ENCODE assay signal across 15 cellular contexts in the genomic region with DNA sequence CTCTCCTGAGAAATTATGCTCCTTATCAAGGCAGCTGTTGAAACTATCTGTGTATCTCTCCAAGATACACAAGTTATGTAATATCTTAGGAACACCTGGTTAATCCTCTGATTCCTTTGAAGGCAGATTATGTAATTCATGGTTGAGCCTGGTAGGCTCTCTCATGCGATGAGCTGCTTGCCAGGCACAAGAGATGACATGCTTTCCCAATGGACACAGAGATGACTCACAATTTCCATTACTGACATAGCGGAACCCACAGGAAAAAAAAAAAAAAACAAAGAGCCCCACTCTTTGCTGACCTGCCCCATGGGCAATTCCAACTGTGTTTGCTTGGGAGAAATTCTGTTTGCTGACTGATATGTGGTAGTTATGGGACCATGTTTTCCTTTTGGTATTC.
DNase-seq lines count a peak whose midpoint lies in the region; ATAC-seq, FAIRE-seq and TF ChIP-seq lines count a peak whose summit lies in the region.
"Had no signal": no experiment of that assay in that cellular context is flagged by ENCODE, and none has a peak within 500 bp of the region (broad histone marks: within the 10 kb centered on the region; RNA-seq: fewer than 3 reads in every experiment).

No MANE protein-coding gene starts in this region.

- H3K4me3 ChIP-seq in bronchial epithelial cell (ENCODE audit: low read depth, low read length) (no peak overlapping the region), prostate gland (no peak overlapping the region)
- H3K4me3 ChIP-seq: thyroid gland had no signal

- TF ChIP-seq CTCF in bronchial epithelial cell (IDR thresholded peaks at IDR 0.05; ENCODE audit: insufficient read depth, low read length, severe bottlenecking) (no peak), prostate gland (IDR thresholded peaks at IDR 0.05) (no peak)

- 74% methylated on average over 2 of the region's 2 CpGs for WGBS in prostate gland

- H3K27ac ChIP-seq in prostate gland, result no peak overlapping the region
- H3K27ac ChIP-seq: thyroid gland had no signal

- no peaks in the 10 kb centered on the region for H3K27me3 ChIP-seq in bronchial epithelial cell (ENCODE audit: control insufficient read depth, insufficient read depth, low read length)
- no peaks in the 10 kb centered on the region for H3K27me3 ChIP-seq in prostate gland (replicated peaks; ENCODE audit: insufficient read depth)
- H3K27me3 ChIP-seq: thyroid gland had no signal

- FAIRE-seq in bronchial epithelial cell (lab: Jason Lieb, UNC), result no peak

- no peaks in the 10 kb centered on the region for H3K9me3 ChIP-seq in prostate gland
- H3K9me3 ChIP-seq: thyroid gland had no signal

- no peaks in the 10 kb centered on the region for H3K4me1 Mint-ChIP-seq in activated T-helper 2 cell treated with anti-CD3 and anti-CD28 coated beads, Interferon-gamma antibody, Interleukin-2, Interleukin-4, amounts not matched to agents 10 μg/mL and 5 μg/mL and 100 μg/mL, durations not matched to agents 14 hours and 24 hours and 36 hours (ENCODE audit: low read depth)
- no peaks in the 10 kb centered on the region for H3K4me1 Mint-ChIP-seq in activated T-helper 1 cell treated with anti-CD3 and anti-CD28 coated beads, Interleukin-12 subunit alpha, Interleukin-12 subunit beta, Interleukin-2, Interleukin-4 antibody, amounts not matched to agents 30 ng/mL and 10 ng/mL and 1 ng/mL, durations not matched to agents 14 hours and 24 hours and 36 hours (ENCODE audit: low read depth)
- H3K4me1 Mint-ChIP-seq: activated CD4-positive, alpha-beta memory T cell treated with anti-CD3 and anti-CD28 coated beads, Interleukin-2, amount 10 ng/mL, durations not matched to agents 7 days and 5 days; T-helper 17 cell had no signal

- H3K36me3 ChIP-seq in bronchial epithelial cell (ENCODE audit: control insufficient read depth, insufficient read depth, low read length), result no peaks in the 10 kb centered on the region
- H3K36me3 ChIP-seq in prostate gland, result no peaks in the 10 kb centered on the region
- H3K36me3 ChIP-seq: thyroid gland had no signal

- H3K27me3 Mint-ChIP-seq in activated T-helper 2 cell treated with anti-CD3 and anti-CD28 coated beads, Interferon-gamma antibody, Interleukin-2, Interleukin-4, amounts not matched to agents 10 μg/mL and 5 μg/mL and 100 μg/mL, durations not matched to agents 14 hours and 24 hours and 36 hours (ENCODE audit: low read depth), result no peaks in the 10 kb centered on the region
- H3K27me3 Mint-ChIP-seq in activated T-helper 1 cell treated with anti-CD3 and anti-CD28 coated beads, Interleukin-12 subunit alpha, Interleukin-12 subunit beta, Interleukin-2, Interleukin-4 antibody, amounts not matched to agents 30 ng/mL and 10 ng/mL and 1 ng/mL, durations not matched to agents 14 hours and 24 hours and 36 hours (ENCODE audit: insufficient read depth), result no peaks in the 10 kb centered on the region
- H3K27me3 Mint-ChIP-seq: activated CD4-positive, alpha-beta memory T cell treated with anti-CD3 and anti-CD28 coated beads, Interleukin-2, amount 10 ng/mL, durations not matched to agents 7 days and 5 days; T-helper 17 cell had no signal

- H3K9me3 Mint-ChIP-seq in activated T-helper 2 cell treated with anti-CD3 and anti-CD28 coated beads, Interferon-gamma antibody, Interleukin-2, Interleukin-4, amounts not matched to agents 10 μg/mL and 5 μg/mL and 100 μg/mL, durations not matched to agents 14 hours and 24 hours and 36 hours, result peaks cover 9% of the 10 kb centered on the region
- H3K9me3 Mint-ChIP-seq in activated T-helper 1 cell treated with anti-CD3 and anti-CD28 coated beads, Interleukin-12 subunit alpha, Interleukin-12 subunit beta, Interleukin-2, Interleukin-4 antibody, amounts not matched to agents 30 ng/mL and 10 ng/mL and 1 ng/mL, durations not matched to agents 14 hours and 24 hours and 36 hours, result peaks cover 4% of the 10 kb centered on the region
- H3K9me3 Mint-ChIP-seq: activated naive CD4-positive, alpha-beta T cell treated with anti-CD3 and anti-CD28 coated beads for 36 hours had no signal

- no peak for DNase-seq in Right ventricle myocardium inferior (ENCODE audit: missing footprints)
- no peak for DNase-seq in cardiac septum (ENCODE audit: low spot score)
- peak; percentile 84 for DNase-seq in bronchial epithelial cell (ENCODE audit: low read depth)
- peak; percentile 39 for DNase-seq in iris pigment epithelial cell (ENCODE audit: low read depth)
- DNase-seq in NOMO-1 (lab: John Stamatoyannopoulos, UW; ENCODE audit: unreplicated experiment in 2 of 2), result no peak
- DNase-seq in activated T-helper 2 cell treated with anti-CD3 and anti-CD28 coated beads, Interferon-gamma antibody, Interleukin-2, Interleukin-4, amounts not matched to agents 10 μg/mL and 5 μg/mL and 100 μg/mL, durations not matched to agents 14 hours and 24 hours and 36 hours (ENCODE audit: low spot score), result no peak
- DNase-seq in prostate gland (ENCODE audit: low spot score), result no peak
- no peak for DNase-seq in activated T-helper 1 cell treated with anti-CD3 and anti-CD28 coated beads, Interleukin-12 subunit alpha, Interleukin-12 subunit beta, Interleukin-2, Interleukin-4 antibody, amounts not matched to agents 30 ng/mL and 10 ng/mL and 1 ng/mL, durations not matched to agents 14 hours and 24 hours and 36 hours (ENCODE audit: low spot score)
- DNase-seq: activated CD4-positive, alpha-beta memory T cell treated with anti-CD3 and anti-CD28 coated beads, Interleukin-2, amount 10 ng/mL, durations not matched to agents 7 days and 5 days; activated naive CD4-positive, alpha-beta T cell treated with anti-CD3 and anti-CD28 coated beads for 36 hours; DND-41; hypothalamus; NCI-H1417; T-helper 17 cell; thyroid gland had no signal

- no peak for TF ChIP-seq POLR2A in prostate gland (IDR thresholded peaks at IDR 0.05)

- no peaks in the 10 kb centered on the region for H3K4me1 ChIP-seq in prostate gland (replicated peaks)
- H3K4me1 ChIP-seq: thyroid gland had no signal

- no peaks in the 10 kb centered on the region for H3K36me3 Mint-ChIP-seq in activated T-helper 2 cell treated with anti-CD3 and anti-CD28 coated beads, Interferon-gamma antibody, Interleukin-2, Interleukin-4, amounts not matched to agents 10 μg/mL and 5 μg/mL and 100 μg/mL, durations not matched to agents 14 hours and 24 hours and 36 hours (ENCODE audit: low read depth)
- no peaks in the 10 kb centered on the region for H3K36me3 Mint-ChIP-seq in activated T-helper 1 cell treated with anti-CD3 and anti-CD28 coated beads, Interleukin-12 subunit alpha, Interleukin-12 subunit beta, Interleukin-2, Interleukin-4 antibody, amounts not matched to agents 30 ng/mL and 10 ng/mL and 1 ng/mL, durations not matched to agents 14 hours and 24 hours and 36 hours (ENCODE audit: low read depth)

- H3K4me3 Mint-ChIP-seq in activated T-helper 2 cell treated with anti-CD3 and anti-CD28 coated beads, Interferon-gamma antibody, Interleukin-2, Interleukin-4, amounts not matched to agents 10 μg/mL and 5 μg/mL and 100 μg/mL, durations not matched to agents 14 hours and 24 hours and 36 hours (ENCODE audit: low read depth), result no peak overlapping the region
- H3K4me3 Mint-ChIP-seq in activated T-helper 1 cell treated with anti-CD3 and anti-CD28 coated beads, Interleukin-12 subunit alpha, Interleukin-12 subunit beta, Interleukin-2, Interleukin-4 antibody, amounts not matched to agents 30 ng/mL and 10 ng/mL and 1 ng/mL, durations not matched to agents 14 hours and 24 hours and 36 hours, result no peak overlapping the region
- H3K4me3 Mint-ChIP-seq: activated CD4-positive, alpha-beta memory T cell treated with anti-CD3 and anti-CD28 coated beads, Interleukin-2, amount 10 ng/mL, durations not matched to agents 7 days and 5 days; activated naive CD4-positive, alpha-beta T cell treated with anti-CD3 and anti-CD28 coated beads for 36 hours; T-helper 17 cell had no signal

- ATAC-seq in Right ventricle myocardium inferior, result peak; percentile 26
- ATAC-seq: T-helper 17 cell had no signal

- intact Hi-C loops in Right ventricle myocardium inferior (cut with DNase I), result no loop called here
- intact Hi-C loops in cardiac septum (cut with DNase I), result no loop called here
- intact Hi-C loops in activated T-helper 2 cell treated with anti-CD3 and anti-CD28 coated beads, Interferon-gamma antibody, Interleukin-2, Interleukin-4, amounts not matched to agents 10 μg/mL and 5 μg/mL and 100 μg/mL, durations not matched to agents 14 hours and 24 hours and 36 hours (cut with micrococcal nuclease), result no loop called here
- intact Hi-C loops in prostate gland (cut with DNase I), result no loop called here
- intact Hi-C loops in activated T-helper 1 cell treated with anti-CD3 and anti-CD28 coated beads, Interleukin-12 subunit alpha, Interleukin-12 subunit beta, Interleukin-2, Interleukin-4 antibody, amounts not matched to agents 30 ng/mL and 10 ng/mL and 1 ng/mL, durations not matched to agents 14 hours and 24 hours and 36 hours (cut with micrococcal nuclease), result no loop called here

- no peak overlapping the region for H3K27ac Mint-ChIP-seq in activated T-helper 2 cell treated with anti-CD3 and anti-CD28 coated beads, Interferon-gamma antibody, Interleukin-2, Interleukin-4, amounts not matched to agents 10 μg/mL and 5 μg/mL and 100 μg/mL, durations not matched to agents 14 hours and 24 hours and 36 hours
- H3K27ac Mint-ChIP-seq in activated T-helper 1 cell treated with anti-CD3 and anti-CD28 coated beads, Interleukin-12 subunit alpha, Interleukin-12 subunit beta, Interleukin-2, Interleukin-4 antibody, amounts not matched to agents 30 ng/mL and 10 ng/mL and 1 ng/mL, durations not matched to agents 14 hours and 24 hours and 36 hours, result no peak overlapping the region
- H3K27ac Mint-ChIP-seq: activated CD4-positive, alpha-beta memory T cell treated with anti-CD3 and anti-CD28 coated beads, Interleukin-2, amount 10 ng/mL, durations not matched to agents 7 days and 5 days; activated naive CD4-positive, alpha-beta T cell treated with anti-CD3 and anti-CD28 coated beads for 36 hours; T-helper 17 cell had no signal

Comparison
In these comparisons a context has a peak if more than half of its experiments do, and no peak if none do; other contexts are left out.
1. DNase-seq: peak in bronchial epithelial cell (single experiment) and iris pigment epithelial cell (single experiment); none in Right ventricle myocardium inferior (single experiment), cardiac septum (single experiment), NOMO-1 (0 of 2), activated T-helper 2 cell treated with anti-CD3 and anti-CD28 coated beads, Interferon-gamma antibody, Interleukin-2, Interleukin-4, amounts not matched to agents 10 μg/mL and 5 μg/mL and 100 μg/mL, durations not matched to agents 14 hours and 24 hours and 36 hours (single experiment), prostate gland (single experiment) and activated T-helper 1 cell treated with anti-CD3 and anti-CD28 coated beads, Interleukin-12 subunit alpha, Interleukin-12 subunit beta, Interleukin-2, Interleukin-4 antibody, amounts not matched to agents 30 ng/mL and 10 ng/mL and 1 ng/mL, durations not matched to agents 14 hours and 24 hours and 36 hours (single experiment).